Comparison of ENCODE assay signal across 21 cellular contexts in genomic region chr3:160427832-160428424, GRCh38. TPM values are rescaled to one million over a fixed set of nuclear protein-coding genes. Genes with fewer than 3 reads are reported as not detected.
DNase-seq lines count a peak whose midpoint lies in the region; ATAC-seq, FAIRE-seq and TF ChIP-seq lines count a peak whose summit lies in the region.
"Had no signal": no experiment of that assay in that cellular context is flagged by ENCODE, and none has a peak within 500 bp of the region (broad histone marks: within the 10 kb centered on the region; RNA-seq: fewer than 3 reads in every experiment).

No MANE protein-coding gene starts in this region.

- no peak for FAIRE-seq in GM12891 (lab: Jason Lieb, UNC)

- H3K4me1 Mint-ChIP-seq in activated T-cell treated with anti-CD3 and anti-CD28 coated beads, Interleukin-2, amount 50 U/mL, for 24 hours (ENCODE audit: low read depth) = no peaks in the 10 kb centered on the region

- peaks cover 36% of the 10 kb centered on the region for H3F3A ChIP-seq in PC-9 (ENCODE audit: insufficient read depth, low read depth)

- no peak for TF ChIP-seq POLR2A in GM12891 (IDR thresholded peaks at IDR 0.05; ENCODE audit: low read depth, low read length)

- H3K27me3 Mint-ChIP-seq in activated T-cell treated with anti-CD3 and anti-CD28 coated beads, Interleukin-2, amount 50 U/mL, for 24 hours = no peaks in the 10 kb centered on the region
- H3K27me3 Mint-ChIP-seq: CD4-positive, CD25-positive, alpha-beta regulatory T cell had no signal

- peaks cover 95% of the 10 kb centered on the region for H3K36me3 Mint-ChIP-seq in activated T-cell treated with anti-CD3 and anti-CD28 coated beads, Interleukin-2, amount 50 U/mL, for 24 hours (ENCODE audit: low read depth)

- peaks cover 72% of the 10 kb centered on the region for H3K36me3 ChIP-seq in PC-9 (ENCODE audit: low read depth)

- H3K27me3 ChIP-seq in PC-9 (ENCODE audit: insufficient read depth, low read depth) = no peaks in the 10 kb centered on the region

- H2AFZ ChIP-seq in PC-9 = no peak overlapping the region
- H2AFZ ChIP-seq: GM23248 had no signal

- CTCF ChIA-PET in PC-9 (lab: Charles Lee) = no interaction called here

- no peak for DNase-seq in activated T-cell treated with anti-CD3 and anti-CD28 coated beads, Interleukin-2, amount 50 U/mL, for 24 hours
- DNase-seq in activated T-cell treated with anti-CD3 and anti-CD28 coated beads, Interleukin-2, amount 50 U/mL, for 1 hour = no peak
- no peak for DNase-seq in GM12891 (ENCODE audit: insufficient read length, low spot score)
- no peak for DNase-seq in PC-9
- peak; percentile 86 for DNase-seq in fibroblast of peridontal ligament (ENCODE audit: extremely low read depth)
- DNase-seq: CD4-positive, CD25-positive, alpha-beta regulatory T cell; DMS79; GM23248; HCEC 1CT; Karpas-422; MV-4-11; NCI-H1105 treated with DMSO at 0.1 percent for 48 hours; NCI-H1694; NCI-H2081 treated with DMSO at 0.1 percent for 48 hours; NCI-H446 treated with DMSO at 0.1 percent for 48 hours; NCI-H526 treated with DMSO at 0.1 percent for 48 hours; OCI-M1; SHP77 had no signal

- H3K27ac ChIP-seq in PC-9 = no peak overlapping the region
- H3K27ac ChIP-seq: GM23248, SK-N-MC had no signal

- BruUV-seq in PC-9 (replicated peaks; lab: Mats Ljungman, UMichigan) = TSS peak; percentile 4

- intact Hi-C loops in PC-9 (cut with micrococcal nuclease; ENCODE audit: unreplicated experiment) = loop anchor here (2.0 to 10.0 kb wide), 3 partner anchors 17 to 807 kb away; no protein-coding TSS in a partner anchor

- TF ChIP-seq CTCF in PC-9 (conservative IDR thresholded peaks at IDR 0.05) = no peak

- H3K9me3 Mint-ChIP-seq in activated T-cell treated with anti-CD3 and anti-CD28 coated beads, Interleukin-2, amount 50 U/mL, for 24 hours = no peaks in the 10 kb centered on the region
- H3K9me3 Mint-ChIP-seq: CD4-positive, CD25-positive, alpha-beta regulatory T cell had no signal

- no peaks in the 10 kb centered on the region for H3K9me3 ChIP-seq in PC-9 (ENCODE audit: insufficient read depth, low read depth)

- no peak overlapping the region for H3K4me2 ChIP-seq in PC-9

- no peak overlapping the region for H3K4me3 Mint-ChIP-seq in activated T-cell treated with anti-CD3 and anti-CD28 coated beads, Interleukin-2, amount 50 U/mL, for 24 hours
- H3K4me3 Mint-ChIP-seq: CD4-positive, CD25-positive, alpha-beta regulatory T cell had no signal

- H3K9me2 ChIP-seq in PC-9 (ENCODE audit: insufficient read depth) = no peaks in the 10 kb centered on the region

- H4K20me1 ChIP-seq in PC-9 (ENCODE audit: insufficient read depth) = 0 out of 2 replicates have a peak, but pooled peaks cover 4% of the 10 kb centered on the region

- no peak overlapping the region for H3K4me3 ChIP-seq in PC-9
- H3K4me3 ChIP-seq: GM23248, SK-N-MC had no signal

- ATAC-seq in HG03159 (IDR thresholded peaks at IDR 0.05; ENCODE audit: unreplicated experiment) = no peak
- no peak for ATAC-seq in HG03469 (IDR thresholded peaks at IDR 0.05; ENCODE audit: unreplicated experiment)

- H3K79me2 ChIP-seq in PC-9 (ENCODE audit: low read depth) = peaks cover 6% of the 10 kb centered on the region; the same call in 1 of the 2 replicates

- no peaks in the 10 kb centered on the region for H3K4me1 ChIP-seq in PC-9 (replicated peaks; ENCODE audit: insufficient read depth)

- POLR2A ChIA-PET in PC-9 (lab: Charles Lee; ENCODE audit: unreplicated experiment) = interaction anchor here (0.6 kb wide), 1 partner anchor 16 kb away, joined by 3 read pairs; no protein-coding TSS in a partner anchor

- peak overlapping the region; percentile 22 for H3K27ac Mint-ChIP-seq in activated T-cell treated with anti-CD3 and anti-CD28 coated beads, Interleukin-2, amount 50 U/mL, for 24 hours

TF ChIP-seq in GM12891, 5 proteins besides CTCF, POLR2A, EP300 and RAD21:
- TF ChIP-seq PAX5 (IDR thresholded peaks at IDR 0.05; ENCODE audit: insufficient read depth, low read length, severe bottlenecking) (no peak), POLR2AphosphoS5 (IDR thresholded peaks at IDR 0.05; ENCODE audit: low read depth, low read length) (peak; percentile 56; the same call in 1 of the 2 replicates)

RNA-seq across cellular contexts. Expression of gene TRIM59, which starts 21.7 kb away (rescaled TPM):
- polyA plus RNA-seq in GM12891 (2012; ENCODE audit: low read depth, missing spikeins) = 6.4 TPM
- 14.4 and 23.3 TPM in 2 replicates for total RNA-seq in PC-9 (2021)

RNA-seq across cellular contexts. Expression of gene SMC4, which starts 28.5 kb away (rescaled TPM):
- polyA plus RNA-seq in GM12891 (2012; ENCODE audit: low read depth, missing spikeins) = 55.3 TPM
- 138 and 181 TPM in 2 replicates for total RNA-seq in PC-9 (2021)

RNA-seq across cellular contexts. Expression of gene IFT80, which starts 28.9 kb away (rescaled TPM):
- polyA plus RNA-seq in GM12891 (2012; ENCODE audit: low read depth, missing spikeins) = 7.9 TPM
- 47.9 and 59.4 TPM in 2 replicates for total RNA-seq in PC-9 (2021)
